Comparison of ENCODE assay signal across 1 cellular context in the genomic region with DNA sequence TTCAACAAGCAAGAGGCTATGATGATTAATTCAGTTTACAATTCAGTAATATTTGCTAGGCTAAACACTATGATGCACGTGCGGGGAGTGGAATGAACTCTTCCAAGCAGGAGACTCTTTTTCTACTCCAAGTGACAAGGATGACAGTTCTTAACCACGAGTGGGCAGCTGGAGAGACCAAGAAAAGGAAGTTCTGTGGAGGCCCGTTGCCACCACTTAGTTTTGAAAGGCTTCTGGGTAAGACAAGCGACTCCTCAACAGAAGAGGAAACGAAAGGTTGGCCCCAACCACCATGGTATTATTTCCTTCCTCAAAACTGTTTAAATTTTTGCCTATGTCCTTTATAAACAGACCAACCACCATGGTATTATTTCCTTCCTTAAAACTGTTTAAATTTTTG.
TF ChIP-seq lines count a peak whose summit lies in the region.

No MANE protein-coding gene starts in this region.

TF ChIP-seq in SK-N-SH treated with all-trans-retinoic acid at 6 μM for 48 hours, 23 proteins besides CTCF, POLR2A, EP300 and RAD21 (continued from another document):
- TF ChIP-seq, protein P1, sequence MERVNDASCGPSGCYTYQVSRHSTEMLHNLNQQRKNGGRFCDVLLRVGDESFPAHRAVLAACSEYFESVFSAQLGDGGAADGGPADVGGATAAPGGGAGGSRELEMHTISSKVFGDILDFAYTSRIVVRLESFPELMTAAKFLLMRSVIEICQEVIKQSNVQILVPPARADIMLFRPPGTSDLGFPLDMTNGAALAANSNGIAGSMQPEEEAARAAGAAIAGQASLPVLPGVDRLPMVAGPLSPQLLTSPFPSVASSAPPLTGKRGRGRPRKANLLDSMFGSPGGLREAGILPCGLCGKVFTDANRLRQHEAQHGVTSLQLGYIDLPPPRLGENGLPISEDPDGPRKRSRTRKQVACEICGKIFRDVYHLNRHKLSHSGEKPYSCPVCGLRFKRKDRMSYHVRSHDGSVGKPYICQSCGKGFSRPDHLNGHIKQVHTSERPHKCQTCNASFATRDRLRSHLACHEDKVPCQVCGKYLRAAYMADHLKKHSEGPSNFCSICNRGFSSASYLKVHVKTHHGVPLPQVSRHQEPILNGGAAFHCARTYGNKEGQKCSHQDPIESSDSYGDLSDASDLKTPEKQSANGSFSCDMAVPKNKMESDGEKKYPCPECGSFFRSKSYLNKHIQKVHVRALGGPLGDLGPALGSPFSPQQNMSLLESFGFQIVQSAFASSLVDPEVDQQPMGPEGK (CRISPR knock-in tag; IDR thresholded peaks at IDR 0.05; ENCODE audit: borderline replicate concordance), result no peak
